ENCODE assay signal across 1 cellular context in the genomic region with DNA sequence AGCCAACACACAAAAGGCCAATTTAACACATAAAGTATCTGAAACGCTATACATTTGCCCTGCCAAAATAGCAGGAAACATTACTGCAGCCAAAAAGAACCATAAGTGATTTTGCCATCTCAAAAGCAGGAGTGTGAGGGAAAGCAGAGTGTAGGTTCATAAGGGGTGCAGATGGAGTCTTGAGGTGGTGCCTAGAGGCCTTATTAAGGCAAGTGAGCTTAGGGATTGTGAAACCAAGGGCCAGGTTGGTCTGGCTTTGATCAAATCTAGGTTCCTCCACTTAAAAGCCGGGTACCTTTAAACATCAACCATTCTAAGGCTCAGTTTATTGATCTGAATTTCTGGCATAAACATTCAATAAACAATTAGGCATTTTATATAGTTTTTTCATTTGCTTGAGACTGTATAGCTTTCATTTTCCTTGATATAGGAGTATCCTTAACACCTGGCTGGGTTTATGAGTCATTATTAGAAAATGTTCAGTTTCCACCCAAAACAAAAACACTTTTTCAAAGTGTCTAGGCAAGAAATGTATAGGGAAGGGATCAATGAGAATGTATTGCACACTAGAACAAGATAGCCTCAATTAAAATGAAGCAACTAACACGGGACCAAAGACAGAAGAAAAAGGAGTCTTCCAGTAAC.
TF ChIP-seq lines count a peak whose summit lies in the region.

No MANE protein-coding gene starts in this region.

TF ChIP-seq in K562, 482 proteins besides CTCF, POLR2A, EP300 and RAD21:
- TF ChIP-seq ARID1B (IDR thresholded peaks at IDR 0.05) (0 out of 2 replicates have a peak, but pooled peaks have one; percentile 27), U2AF2 (optimal IDR thresholded peaks at IDR 0.05; ENCODE audit: low read depth, low read length) (no peak), MAZ (CRISPR knock-in tag; conservative IDR thresholded peaks at IDR 0.05 in 1 of 2, IDR thresholded peaks at IDR 0.05 in 1 of 2) (0 out of 4 replicates have a peak, but pooled peaks of 1 of the 2 experiments have one; percentile 23), RNF2 (IDR thresholded peaks at IDR 0.05) (no peak), FOXA3 (CRISPR knock-in tag; conservative IDR thresholded peaks at IDR 0.05 in 1 of 2, IDR thresholded peaks at IDR 0.05 in 1 of 2) (no peak), ZNF175 (CRISPR knock-in tag; IDR thresholded peaks at IDR 0.05; ENCODE audit: low read depth) (no peak), CEBPG (CRISPR knock-in tag; IDR thresholded peaks at IDR 0.05) (no peak), CEBPG (tag; conservative IDR thresholded peaks at IDR 0.05 in 1 of 2, IDR thresholded peaks at IDR 0.05 in 1 of 2) (0 out of 4 replicates have a peak, but pooled peaks of 1 of the 2 experiments have one; percentile 11), ZEB2 (IDR thresholded peaks at IDR 0.05) (0 out of 2 replicates have a peak, but pooled peaks have one; percentile 34), SMARCA5 (IDR thresholded peaks at IDR 0.05) (no peak), SMARCE1 (IDR thresholded peaks at IDR 0.05) (0 out of 2 replicates have a peak, but pooled peaks have one; percentile 42), POLR2H (tag; IDR thresholded peaks at IDR 0.05; ENCODE audit: low read depth) (no peak), FOSL1 (tag; conservative IDR thresholded peaks at IDR 0.05) (peak; percentile 46; the same call in 1 of the 2 replicates), LCOR (CRISPR knock-in tag; IDR thresholded peaks at IDR 0.05) (no peak), MECOM (CRISPR knock-in tag; IDR thresholded peaks at IDR 0.05) (no peak), ZBTB8A (IDR thresholded peaks at IDR 0.05; ENCODE audit: partially characterized antibody) (no peak), OTX1 (CRISPR knock-in tag; IDR thresholded peaks at IDR 0.05) (0 out of 2 replicates have a peak, but pooled peaks have one; percentile 13)
